19 cellular contexts compared by ENCODE assay signal in genomic region chr12:59708059-59708458, GRCh38.
DNase-seq lines count a peak whose midpoint lies in the region; ATAC-seq and TF ChIP-seq lines count a peak whose summit lies in the region.
"Had no signal": no experiment of that assay in that cellular context is flagged by ENCODE, and none has a peak within 500 bp of the region (broad histone marks: within the 10 kb centered on the region; RNA-seq: fewer than 3 reads in every experiment).

No MANE protein-coding gene starts in this region.

- peaks cover 1% of the 10 kb centered on the region; the same call in 1 of the 2 replicates for H3K4me1 ChIP-seq in IMR-90 (ENCODE audit: control insufficient read depth, insufficient read depth, low read length)
- H3K4me1 ChIP-seq in mesendoderm (ENCODE audit: control insufficient read depth, low read depth, low read length) = no peaks in the 10 kb centered on the region
- no peaks in the 10 kb centered on the region for H3K4me1 ChIP-seq in gastrocnemius medialis
- H3K4me1 ChIP-seq: psoas muscle, suprapubic skin had no signal

- no peak overlapping the region for H3K18ac ChIP-seq in IMR-90 (ENCODE audit: low read depth, low read length)
- H3K18ac ChIP-seq in mesendoderm (ENCODE audit: low read length) = no peak overlapping the region

- TF ChIP-seq POLR2A in IMR-90 (IDR thresholded peaks at IDR 0.05; ENCODE audit: low read depth, low read length) (no peak), gastrocnemius medialis (IDR thresholded peaks at IDR 0.05) (no peak)

- H3K23ac ChIP-seq in IMR-90 (ENCODE audit: low read depth, low read length) (no peak overlapping the region), mesendoderm (ENCODE audit: low read length) (no peak overlapping the region)

- H2AK9ac ChIP-seq in IMR-90 (replicated peaks; ENCODE audit: low read depth, low read length, poor library complexity) = no peak overlapping the region

- H3K14ac ChIP-seq in IMR-90 (replicated peaks; ENCODE audit: low read depth, low read length) = no peak overlapping the region

- H3K36me3 ChIP-seq in BJ (ENCODE audit: control insufficient read depth, insufficient read depth, low read length) (no peaks in the 10 kb centered on the region), IMR-90 (ENCODE audit: control insufficient read depth, insufficient read depth, low read length) (no peaks in the 10 kb centered on the region), mesendoderm (ENCODE audit: control insufficient read depth, insufficient read depth, low read length) (no peaks in the 10 kb centered on the region), gastrocnemius medialis (no peaks in the 10 kb centered on the region)
- H3K36me3 ChIP-seq: suprapubic skin had no signal

- peak; percentile 83 for ATAC-seq in IMR-90 (ENCODE audit: low read depth)
- no peak for ATAC-seq in HG02798 (IDR thresholded peaks at IDR 0.05; ENCODE audit: poor library complexity, unreplicated experiment)
- ATAC-seq in GM18868 (IDR thresholded peaks at IDR 0.05; ENCODE audit: unreplicated experiment) = no peak
- ATAC-seq in gastrocnemius medialis = no peak
- ATAC-seq: heart left ventricle, psoas muscle, SK-N-SH treated with all-trans-retinoic acid at 6 μM for 48 hours had no signal

- no peak overlapping the region for H4K91ac ChIP-seq in IMR-90 (ENCODE audit: insufficient read depth, low read depth, low read length)

- H3K27me3 ChIP-seq in BJ (ENCODE audit: control insufficient read depth, insufficient read depth, low read length) (no peaks in the 10 kb centered on the region), IMR-90 (ENCODE audit: control insufficient read depth, insufficient read depth, low read length) (no peaks in the 10 kb centered on the region), mesendoderm (ENCODE audit: insufficient read depth, low read length, poor library complexity) (no peaks in the 10 kb centered on the region), gastrocnemius medialis (no peaks in the 10 kb centered on the region)
- H3K27me3 ChIP-seq: heart left ventricle, suprapubic skin had no signal

- H3K4me3 ChIP-seq in BJ (ENCODE audit: low read depth, low read length) = no peak overlapping the region
- no peak overlapping the region for H3K4me3 ChIP-seq in IMR-90 (ENCODE audit: insufficient read depth, low read depth, low read length)
- H3K4me3 ChIP-seq in mesendoderm (ENCODE audit: low read length) = no peak overlapping the region
- no peak overlapping the region for H3K4me3 ChIP-seq in gastrocnemius medialis
- H3K4me3 ChIP-seq: heart left ventricle, psoas muscle, suprapubic skin had no signal

- H2AFZ ChIP-seq in IMR-90 (replicated peaks; ENCODE audit: low read length, poor library complexity) = no peak overlapping the region

- H2BK120ac ChIP-seq in IMR-90 (ENCODE audit: low read depth, low read length) = no peak overlapping the region
- H2BK120ac ChIP-seq in mesendoderm (ENCODE audit: low read depth, low read length) = no peak overlapping the region

- peak; percentile 33 for DNase-seq in BJ (ENCODE audit: low read depth)
- DNase-seq in IMR-90 = peak; percentile 77
- peak; percentile 48 for DNase-seq in dedifferentiated amniotic fluid mesenchymal stem cell (ENCODE audit: extremely low spot score)
- peak; percentile 52 for DNase-seq in mesendoderm
- no peak for DNase-seq in gastrocnemius medialis
- DNase-seq in hippocampal formation (lab: John Stamatoyannopoulos, UW) = no peak
- DNase-seq: activated gamma-delta T cell; CD4-positive, alpha-beta T cell; effector CD4-positive, alpha-beta T cell; heart left ventricle; left cardiac atrium; NCI-H1105; NCI-H345; psoas muscle had no signal

- TF ChIP-seq CTCF in BJ (IDR thresholded peaks at IDR 0.05; ENCODE audit: insufficient read depth, low read depth, low read length) (no peak), IMR-90 (conservative IDR thresholded peaks at IDR 0.05; ENCODE audit: low read depth, low read length) (no peak), gastrocnemius medialis (IDR thresholded peaks at IDR 0.05 in 4 of 5, conservative IDR thresholded peaks at IDR 0.05 in 1 of 5) (no peak)

- H2BK5ac ChIP-seq in IMR-90 (ENCODE audit: low read depth, low read length, poor library complexity, severe bottlenecking) = no peak overlapping the region
- H2BK5ac ChIP-seq in mesendoderm (ENCODE audit: low read length) = no peak overlapping the region

- dilution Hi-C loops in IMR-90 (cut with HindIII; ENCODE audit: low sequenced_read_pairs, unreplicated experiment) = no loop called here

- H2AK5ac ChIP-seq in IMR-90 (ENCODE audit: low read depth, low read length) (no peak overlapping the region), mesendoderm (ENCODE audit: low read length) (no peak overlapping the region)

- H3K4ac ChIP-seq in IMR-90 (ENCODE audit: low read depth, low read length) = no peak overlapping the region
- H3K4ac ChIP-seq in mesendoderm (ENCODE audit: low read depth, low read length) = no peak overlapping the region

- no peak for TF ChIP-seq RAD21 in IMR-90 (IDR thresholded peaks at IDR 0.05; ENCODE audit: low read length)

- intact Hi-C loops in IMR-90 (cut with micrococcal nuclease) (no loop called here), gastrocnemius medialis (cut with DNase I; ENCODE audit: low total_unique reads) (no loop called here)

- H3K56ac ChIP-seq in IMR-90 (ENCODE audit: extremely low read depth, insufficient read depth, low read length) = no peak overlapping the region
- no peak overlapping the region for H3K56ac ChIP-seq in mesendoderm (ENCODE audit: low read length)

- H4K5ac ChIP-seq in IMR-90 (ENCODE audit: low read depth, low read length) = no peak overlapping the region
- H4K5ac ChIP-seq in mesendoderm (ENCODE audit: low read length) = no peak overlapping the region

- H3K79me2 ChIP-seq in mesendoderm (ENCODE audit: control insufficient read depth, insufficient read depth, low read length) = no peaks in the 10 kb centered on the region

- H3K4me2 ChIP-seq in IMR-90 (ENCODE audit: low read depth, low read length) (no peak overlapping the region), mesendoderm (ENCODE audit: low read length) (no peak overlapping the region)

- no peaks in the 10 kb centered on the region for H4K20me1 ChIP-seq in IMR-90 (ENCODE audit: insufficient read depth, low read length)

- H3K9me3 ChIP-seq in IMR-90 (ENCODE audit: control insufficient read depth, insufficient read depth, low read length) = no peaks in the 10 kb centered on the region
- no peaks in the 10 kb centered on the region for H3K9me3 ChIP-seq in gastrocnemius medialis
- H3K9me3 ChIP-seq: heart left ventricle, psoas muscle, suprapubic skin had no signal

- no peaks in the 10 kb centered on the region for H3K9me1 ChIP-seq in IMR-90 (ENCODE audit: insufficient read depth, low read length)

- in situ Hi-C loops in IMR-90 (cut with MboI; ENCODE audit: low sequenced_read_pairs) (no loop called here), gastrocnemius medialis (cut with MboI; ENCODE audit: low sequenced_read_pairs in 4 of 4) (no loop called here)

- no TSS peak for BruUV-seq in IMR-90 (replicated peaks; lab: Mats Ljungman, UMichigan)

- CTCF ChIA-PET in BJ (lab: Yijun Ruan, JAX) = interaction anchor here (2.8 kb wide), 1 partner anchor 9 kb away, joined by 6 read pairs; no protein-coding TSS in a partner anchor
- CTCF ChIA-PET in IMR-90 (lab: Yijun Ruan, JAX) = no interaction called here

- no peak overlapping the region for H4K8ac ChIP-seq in IMR-90 (ENCODE audit: low read depth in 2 of 2, low read length in 2 of 2)
- H4K8ac ChIP-seq in mesendoderm (ENCODE audit: low read depth, low read length) = no peak overlapping the region

- no peak overlapping the region for H2BK15ac ChIP-seq in IMR-90 (ENCODE audit: low read depth, low read length)
- no peak overlapping the region for H2BK15ac ChIP-seq in mesendoderm (replicated peaks; ENCODE audit: low read depth)

- H2BK20ac ChIP-seq in IMR-90 (ENCODE audit: low read depth, low read length) = no peak overlapping the region

- H3K9ac ChIP-seq in IMR-90 (ENCODE audit: low read depth, low read length) = no peak overlapping the region
- H3K9ac ChIP-seq in mesendoderm (ENCODE audit: low read length) = no peak overlapping the region

- no peak overlapping the region for H3K27ac ChIP-seq in IMR-90 (ENCODE audit: insufficient read depth, low read length)
- H3K27ac ChIP-seq in mesendoderm (ENCODE audit: low read depth, low read length) = no peak overlapping the region
- H3K27ac ChIP-seq in gastrocnemius medialis = no peak overlapping the region
- H3K27ac ChIP-seq: heart left ventricle, psoas muscle, suprapubic skin, VCaP had no signal

- H3K79me1 ChIP-seq in IMR-90 (ENCODE audit: low read depth in 1 of 2, low read length in 2 of 2) (no peaks in the 10 kb centered on the region), mesendoderm (ENCODE audit: low read length) (no peaks in the 10 kb centered on the region)

- POLR2A ChIA-PET in BJ (lab: Charles Lee) = no interaction called here
- POLR2A ChIA-PET in IMR-90 (lab: Charles Lee; ENCODE audit: unreplicated experiment) = no interaction called here

TF ChIP-seq in IMR-90, 13 proteins besides CTCF, POLR2A, EP300 and RAD21:
- TF ChIP-seq SMC3 (IDR thresholded peaks at IDR 0.05; ENCODE audit: low read depth, low read length) (no peak), MXI1 (IDR thresholded peaks at IDR 0.05; ENCODE audit: borderline replicate concordance, low read depth, low read length) (no peak), MAFK (IDR thresholded peaks at IDR 0.05; ENCODE audit: low read depth, low read length) (no peak), RFX5 (IDR thresholded peaks at IDR 0.05; ENCODE audit: low read depth, low read length) (no peak), ELK1 (IDR thresholded peaks at IDR 0.05; ENCODE audit: borderline replicate concordance, low read depth, low read length) (no peak)

Comparison
In these comparisons a context has a peak if more than half of its experiments do, and no peak if none do; other contexts are left out.
1. DNase-seq: peak in BJ (single experiment), IMR-90 (single experiment), dedifferentiated amniotic fluid mesenchymal stem cell (single experiment) and mesendoderm (single experiment); none in gastrocnemius medialis (0 of 2) and hippocampal formation (0 of 2).